Comparison of ENCODE assay signal across 11 cellular contexts in genomic region chr11:128555606-128556005, GRCh38. TPM values are rescaled to one million over a fixed set of nuclear protein-coding genes. Genes with fewer than 3 reads are reported as not detected.
DNase-seq lines count a peak whose midpoint lies in the region; FAIRE-seq and TF ChIP-seq lines count a peak whose summit lies in the region.
"Had no signal": no experiment of that assay in that cellular context is flagged by ENCODE, and none has a peak within 500 bp of the region (broad histone marks: within the 10 kb centered on the region; RNA-seq: fewer than 3 reads in every experiment).

No MANE protein-coding gene starts in this region.

- H3K9ac ChIP-seq in keratinocyte (ENCODE audit: control insufficient read depth, extremely low read depth, insufficient read depth, low read length): no peak overlapping the region

- no peaks in the 10 kb centered on the region for H3K9me3 ChIP-seq in keratinocyte (ENCODE audit: control insufficient read depth, low read depth, low read length)

- no peaks in the 10 kb centered on the region for H3K79me2 ChIP-seq in keratinocyte (ENCODE audit: control insufficient read depth, insufficient read depth, low read length)

- dilution Hi-C loops in keratinocyte (cut with MboI; ENCODE audit: extremely low pct_ligation_motif_present, low sequenced_read_pairs): no loop called here

- H3K36me3 ChIP-seq in keratinocyte (ENCODE audit: control insufficient read depth in 2 of 2, extremely low read depth in 1 of 2, insufficient read depth in 2 of 2, low read length in 2 of 2): no peaks in the 10 kb centered on the region

- H3K4me1 ChIP-seq in keratinocyte (ENCODE audit: control insufficient read depth, extremely low read depth, insufficient read depth, low read length): no peaks in the 10 kb centered on the region

- H3K4me3 ChIP-seq in WI38 (ENCODE audit: low read depth, low read length) (no peak overlapping the region), keratinocyte (ENCODE audit: control insufficient read depth in 2 of 3, extremely low read depth in 1 of 3, insufficient read depth in 2 of 3, low read depth in 1 of 3, low read length in 3 of 3) (no peak overlapping the region)
- H3K4me3 ChIP-seq: skin epidermis had no signal

- DNase-seq in AG08395 (ENCODE audit: low spot score) (peak; percentile 47), GM12892 (ENCODE audit: insufficient read length) (no peak), keratinocyte (ENCODE audit: low read depth, low spot score) (no peak), middle frontal gyrus (ENCODE audit: extremely low spot score, low spot score) (no peak), cerebellum (ENCODE audit: low spot score) (no peak)
- no peak for DNase-seq in activated CD4-positive, alpha-beta T cell treated with anti-CD3 and anti-CD28 coated beads, Interleukin-2, amount 50 U/mL, for 48 hours
- no peak for DNase-seq in stimulated activated CD4-positive, alpha-beta T cell treated with anti-CD3 and anti-CD28 coated beads, Interleukin-1b, Interleukin-23, amount 100 ng/mL, for 48 hours
- DNase-seq: activated naive CD4-positive, alpha-beta T cell treated with anti-CD3 and anti-CD28 coated beads for 36 hours; T-cell had no signal

- no peaks in the 10 kb centered on the region for H3K27me3 ChIP-seq in keratinocyte (ENCODE audit: control insufficient read depth, extremely low read depth, insufficient read depth, low read length)

- no peaks in the 10 kb centered on the region for H3K9me1 ChIP-seq in keratinocyte (ENCODE audit: control insufficient read depth, extremely low read depth, insufficient read depth, low read length)

- TF ChIP-seq CTCF in WI38 (IDR thresholded peaks at IDR 0.05; ENCODE audit: low read depth, low read length): 0 out of 2 replicates have a peak, but pooled peaks have one; percentile 20
- peak in 2 of 3 experiments; percentile 23 to 37 for TF ChIP-seq CTCF in keratinocyte (optimal IDR thresholded peaks at IDR 0.05 in 1 of 3, IDR thresholded peaks at IDR 0.05 in 1 of 3, conservative IDR thresholded peaks at IDR 0.05 in 1 of 3; ENCODE audit: extremely low read depth in 1 of 3, insufficient read depth in 2 of 3, low read length in 3 of 3)

- peak; percentile 63 for FAIRE-seq in GM12892 (lab: Jason Lieb, UNC)
- FAIRE-seq in keratinocyte (lab: Jason Lieb, UNC): no peak

- no peaks in the 10 kb centered on the region for H4K20me1 ChIP-seq in keratinocyte (ENCODE audit: control insufficient read depth, extremely low read depth, insufficient read depth, low read length)

- H3K4me2 ChIP-seq in keratinocyte (ENCODE audit: control insufficient read depth, extremely low read depth, insufficient read depth, low read depth, low read length): no peak overlapping the region

- no peak overlapping the region for H2AFZ ChIP-seq in keratinocyte (ENCODE audit: control insufficient read depth, low read length)

- TF ChIP-seq POLR2A in GM12892 (IDR thresholded peaks at IDR 0.05; ENCODE audit: low read depth, low read length): no peak

- H3K27ac ChIP-seq in keratinocyte (ENCODE audit: control insufficient read depth, insufficient read depth, low read length): no peak overlapping the region

RNA-seq across cellular contexts. Expression of gene ETS1, which starts 31.8 kb away (rescaled TPM):
- polyA plus RNA-seq in GM12892 (2012; ENCODE audit: missing spikeins): 71.8 TPM
- polyA plus RNA-seq in keratinocyte: 24.0 to 57.0 TPM (median 41.0 TPM) in 3 replicates
- 20.0 TPM for polyA plus RNA-seq in keratinocyte (2011; ENCODE audit: low read depth)
- 27.8 and 34.7 TPM in 2 replicates for polyA plus RNA-seq in keratinocyte (2011; cell fraction: cytosol; rRNA removed)
- 30.5 and 33.9 TPM in 2 replicates for polyA plus RNA-seq in keratinocyte (2011; cell fraction: nucleus; rRNA removed)
- polyA plus RNA-seq in keratinocyte (2012; ENCODE audit: low replicate concordance): 28.8 and 64.2 TPM in 2 replicates
- 34.3 to 66.3 TPM (median 49.6 TPM) in 3 replicates for polyA minus RNA-seq in keratinocyte
- 21.5 TPM for polyA minus RNA-seq in keratinocyte (2011; cell fraction: cytosol; rRNA and poly(A)+ RNA removed)
- polyA minus RNA-seq in keratinocyte (2011; cell fraction: nucleus; rRNA and poly(A)+ RNA removed): 21.9 and 37.5 TPM in 2 replicates
- total RNA-seq in cerebellum: 14.6 TPM
